ENCODE assay signal across 8 cellular contexts in genomic region chr14:22822619-22823551, GRCh38. TPM values are rescaled to one million over a fixed set of nuclear protein-coding genes. Genes with fewer than 3 reads are reported as not detected.
A peak's percentile ranks its signal among the peaks of the same experiment; 100 is the strongest.
DNase-seq lines count a peak whose midpoint lies in the region; ATAC-seq and TF ChIP-seq lines count a peak whose summit lies in the region.

No MANE protein-coding gene starts in this region.

- no peaks in the 10 kb centered on the region for H3K9me2 ChIP-seq in Loucy (replicated peaks; ENCODE audit: low read depth, low read length)

- H3K9me3 Mint-ChIP-seq in dendritic cell treated with granulocyte-macrophage colony-stimulating factor and Interleukin-4, amounts not matched to agents 40 ng/mL and 50 ng/mL, for 4 days: no peaks in the 10 kb centered on the region

- peak overlapping the region in 2 of 3 donors; percentile 40 to 58 for H3K27ac ChIP-seq in right lobe of liver

- H3F3A ChIP-seq in Loucy (ENCODE audit: low read depth): no peaks in the 10 kb centered on the region

- H2AFZ ChIP-seq in Loucy (ENCODE audit: low read length): peak overlapping the region; percentile 56; the same call in 1 of the 2 replicates

- DNase-seq in CMK (ENCODE audit: low read depth) (peak; percentile 86), right lobe of liver (peak; percentile 71 to 78 (median 75)), NCI-H510A treated with DMSO at 0.1 percent for 48 hours (lab: John Stamatoyannopoulos, UW) (no peak)
- peak; percentile 80 for DNase-seq in activated CD4-positive, alpha-beta T cell treated with anti-CD3 and anti-CD28 coated beads for 48 hours
- peak; percentile 55 to 60 for DNase-seq in stimulated activated CD4-positive, alpha-beta T cell treated with anti-CD3 and anti-CD28 coated beads, Interleukin-4, amount 100 ng/mL, for 48 hours (ENCODE audit: low read depth in 2 of 2)

- ATAC-seq in GM19463 (IDR thresholded peaks at IDR 0.05; ENCODE audit: unreplicated experiment): peak; percentile 64
- peak; percentile 71 to 86 (median 81) for ATAC-seq in right lobe of liver

- peak overlapping the region; percentile 29 for H3K4me3 ChIP-seq in Loucy (ENCODE audit: low read length, poor library complexity, severe bottlenecking)
- peak overlapping the region; percentile 28 to 35 (median 35) for H3K4me3 ChIP-seq in right lobe of liver

- H3K27me3 Mint-ChIP-seq in dendritic cell treated with granulocyte-macrophage colony-stimulating factor and Interleukin-4, amounts not matched to agents 40 ng/mL and 50 ng/mL, for 4 days: no peaks in the 10 kb centered on the region

- TF ChIP-seq POLR2A in right lobe of liver (IDR thresholded peaks at IDR 0.05): no peak

- peak; percentile 87 for TF ChIP-seq CTCF in Loucy (conservative IDR thresholded peaks at IDR 0.05; ENCODE audit: low read length)
- TF ChIP-seq CTCF in right lobe of liver (IDR thresholded peaks at IDR 0.05): peak; percentile 77 to 85 (median 82)

- H3K79me2 ChIP-seq in Loucy (ENCODE audit: insufficient read depth, low read length): no peaks in the 10 kb centered on the region

- H3K4me2 ChIP-seq in Loucy (ENCODE audit: low read depth, low read length, poor library complexity, severe bottlenecking): peak overlapping the region; percentile 55

- H3K36me3 ChIP-seq in Loucy (ENCODE audit: insufficient read depth, low read length): no peaks in the 10 kb centered on the region
- H3K36me3 ChIP-seq in right lobe of liver: no peaks in the 10 kb centered on the region

- no peak overlapping the region for H3K9ac ChIP-seq in Loucy (ENCODE audit: low read depth, low read length, poor library complexity, severe bottlenecking)

- peak overlapping the region; percentile 72 for H3K27ac Mint-ChIP-seq in dendritic cell treated with granulocyte-macrophage colony-stimulating factor and Interleukin-4, amounts not matched to agents 40 ng/mL and 50 ng/mL, for 4 days

- H3K27me3 ChIP-seq in Loucy (ENCODE audit: insufficient read depth, low read length, poor library complexity, severe bottlenecking) (no peaks in the 10 kb centered on the region), right lobe of liver (no peaks in the 10 kb centered on the region)

- H3K9me3 ChIP-seq in Loucy (ENCODE audit: insufficient read depth, low read depth, low read length) (no peaks in the 10 kb centered on the region), right lobe of liver (no peaks in the 10 kb centered on the region)

- H4K20me1 ChIP-seq in Loucy (ENCODE audit: insufficient read depth, low read length, poor library complexity, severe bottlenecking): no peaks in the 10 kb centered on the region

- no peaks in the 10 kb centered on the region for H3K36me3 Mint-ChIP-seq in dendritic cell treated with granulocyte-macrophage colony-stimulating factor and Interleukin-4, amounts not matched to agents 40 ng/mL and 50 ng/mL, for 4 days (ENCODE audit: low read depth)

- H3K4me3 Mint-ChIP-seq in dendritic cell treated with granulocyte-macrophage colony-stimulating factor and Interleukin-4, amounts not matched to agents 40 ng/mL and 50 ng/mL, for 4 days: peak overlapping the region; percentile 58

- intact Hi-C loops in dendritic cell treated with granulocyte-macrophage colony-stimulating factor and Interleukin-4, amounts not matched to agents 40 ng/mL and 50 ng/mL, for 4 days (cut with micrococcal nuclease): loop anchor here (1.0 to 5.0 kb wide), 2 partner anchors 30 to 79 kb away; no protein-coding TSS in a partner anchor
- intact Hi-C loops in right lobe of liver (cut with DNase I): no loop called here

- H3K4me1 Mint-ChIP-seq in dendritic cell treated with granulocyte-macrophage colony-stimulating factor and Interleukin-4, amounts not matched to agents 40 ng/mL and 50 ng/mL, for 4 days (ENCODE audit: low read depth): peaks cover 52% of the 10 kb centered on the region

- H3K4me1 ChIP-seq in Loucy (ENCODE audit: insufficient read depth, low read length, poor library complexity, severe bottlenecking): peaks cover 18% of the 10 kb centered on the region
- H3K4me1 ChIP-seq in right lobe of liver: peaks cover 0 to 13% (median 0%) of the 10 kb centered on the region in 4 donors

- 1% methylated on average over 38 of the region's 41 CpGs for WGBS in right lobe of liver (ENCODE audit: insufficient coverage, low coverage, low lambda C conversion rate, missing lambda C conversion rate)

RNA-seq across cellular contexts. Expression of gene MRPL52, which starts 6.8 kb away (rescaled TPM):
- 10 to 100 TPM; 42.0 to 96.6 (median 47.6) TPM for total RNA-seq in right lobe of liver

RNA-seq across cellular contexts. Expression of gene SLC7A7, which starts 7.7 kb away (rescaled TPM):
- 10 to 100 TPM in 2 of 6 experiments, 1 to 10 TPM in 4; 6.2 to 11.4 (median 7.3) TPM for total RNA-seq in right lobe of liver

RNA-seq across cellular contexts. Expression of gene MMP14, which starts 13.5 kb away (rescaled TPM):
- total RNA-seq in right lobe of liver: 10 to 100 TPM in 4 of 6 experiments, 1 to 10 TPM in 2; 8.7 to 26.0 (median 12.8) TPM

RNA-seq across cellular contexts. Expression of gene LRP10, which starts 48.7 kb away (rescaled TPM):
- 10 to 100 TPM; 31.0 to 54.5 (median 44.6) TPM for total RNA-seq in right lobe of liver

RNA-seq across cellular contexts. Expression of gene OXA1L, which starts 56.4 kb away (rescaled TPM):
- 10 to 100 TPM; 64.3 to 80.1 (median 72.3) TPM for total RNA-seq in right lobe of liver
